In the genomic region with DNA sequence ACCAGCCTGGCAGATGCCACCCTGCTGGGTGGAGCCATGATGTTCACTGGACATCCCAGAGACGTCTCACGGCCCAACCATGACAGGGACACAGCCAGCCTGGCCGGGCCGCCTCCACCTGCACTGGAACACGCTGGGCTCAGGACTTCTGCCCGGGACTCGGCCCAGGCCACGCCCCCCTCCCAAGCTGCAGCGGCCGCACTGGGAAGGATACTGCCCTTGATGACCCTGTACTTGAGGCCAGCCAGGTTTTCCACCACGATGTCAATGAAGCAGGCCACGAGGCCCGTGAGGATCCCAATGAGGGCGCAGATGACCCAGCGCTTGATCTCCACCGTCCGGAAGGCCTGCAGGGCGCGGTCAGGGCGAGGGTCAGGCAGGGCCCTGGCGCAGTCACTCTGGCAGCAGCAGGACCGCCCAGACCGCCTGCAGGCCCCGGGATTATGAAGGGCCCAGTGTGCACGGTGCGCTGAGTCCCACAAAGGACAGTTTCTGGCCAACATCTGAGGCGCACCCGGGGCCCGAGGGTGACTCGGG, we compare ENCODE assay signal across 18 cellular contexts. TPM values are rescaled to one million over a fixed set of nuclear protein-coding genes. Genes with fewer than 3 reads are reported as not detected.
DNase-seq lines count a peak whose midpoint lies in the region; ATAC-seq and TF ChIP-seq lines count a peak whose summit lies in the region.
"Had no signal": no experiment of that assay in that cellular context is flagged by ENCODE, and none has a peak within 500 bp of the region (broad histone marks: within the 10 kb centered on the region; RNA-seq: fewer than 3 reads in every experiment).

No MANE protein-coding gene starts in this region.

- H3K9me3 ChIP-seq in HEK293 (ENCODE audit: control insufficient read depth, insufficient read depth, low read depth, low read length): no peaks in the 10 kb centered on the region
- H3K9me3 ChIP-seq in neuronal stem cell (replicated peaks in 1 of 2; ENCODE audit: control insufficient read depth in 2 of 2, insufficient read depth in 1 of 2, low read depth in 1 of 2, low read length in 2 of 2): no peaks in the 10 kb centered on the region
- H3K9me3 ChIP-seq in upper lobe of right lung: no peaks in the 10 kb centered on the region

- peaks cover 10% of the 10 kb centered on the region for H3K79me1 ChIP-seq in neuronal stem cell (ENCODE audit: low read depth, low read length)

- DNase-seq in amniotic epithelial cell (ENCODE audit: low read depth): peak; percentile 13
- DNase-seq in neuronal stem cell (ENCODE audit: low spot score): no peak
- peak; percentile 60 for DNase-seq in upper lobe of right lung
- DNase-seq in NCI-H510A (lab: John Stamatoyannopoulos, UW): no peak
- DNase-seq in effector memory CD8-positive, alpha-beta T cell: no peak
- DNase-seq in glomerular visceral epithelial cell (ENCODE audit: extremely low spot score): no peak
- DNase-seq: Calu3; CD4-positive, CD25-positive, alpha-beta regulatory T cell; DMS53; HCEC 1CT; KBM-7; NCI-H1417 treated with DMSO at 0.1 percent for 48 hours; NCI-H1930; NCI-H2171; NCI-H446; OCI-M1 had no signal

- WGBS in neuronal stem cell (ENCODE audit: extremely low coverage in 2 of 2, insufficient read length in 2 of 2, insufficient replicate concordance in 1 of 2), 2 donors: no CpG with 5 or more reads among the region's 30 CpGs

- H2AFZ ChIP-seq in neuronal stem cell (ENCODE audit: low read length): no peak overlapping the region

- H2BK120ac ChIP-seq in neuronal stem cell (ENCODE audit: low read depth, low read length): no peak overlapping the region

- H3K4me1 ChIP-seq in HEK293 (ENCODE audit: control insufficient read depth, insufficient read depth, low read length) (no peaks in the 10 kb centered on the region), neuronal stem cell (ENCODE audit: control insufficient read depth in 2 of 2, insufficient read depth in 1 of 2, low read depth in 1 of 2, low read length in 2 of 2) (no peaks in the 10 kb centered on the region), upper lobe of right lung (no peaks in the 10 kb centered on the region)

- no peak overlapping the region for H3K18ac ChIP-seq in neuronal stem cell (ENCODE audit: low read length)

- CTCF ChIA-PET in HEK293 (lab: Yijun Ruan, JAX): no interaction called here

- H4K8ac ChIP-seq in neuronal stem cell (ENCODE audit: low read depth, low read length): peak overlapping the region; percentile 43

- no peaks in the 10 kb centered on the region for H3K9me3 Mint-ChIP-seq in effector memory CD8-positive, alpha-beta T cell

- H3K14ac ChIP-seq in neuronal stem cell (ENCODE audit: low read length): no peak overlapping the region

- peaks cover 32% of the 10 kb centered on the region for H3K36me3 Mint-ChIP-seq in effector memory CD8-positive, alpha-beta T cell (ENCODE audit: insufficient read depth)

- no peak overlapping the region for H4K91ac ChIP-seq in neuronal stem cell (ENCODE audit: low read depth, low read length, poor library complexity)

- no peak overlapping the region for H3K4me3 Mint-ChIP-seq in effector memory CD8-positive, alpha-beta T cell
- H3K4me3 Mint-ChIP-seq: CD4-positive, CD25-positive, alpha-beta regulatory T cell had no signal

- peak overlapping the region; percentile 21 for H3K9ac ChIP-seq in neuronal stem cell (ENCODE audit: low read depth, low read length, poor library complexity)

- ATAC-seq in upper lobe of right lung: no peak
- ATAC-seq in effector memory CD8-positive, alpha-beta T cell (replicated peaks): no peak

- intact Hi-C loops in upper lobe of right lung (cut with DNase I): no loop called here

- H2AK5ac ChIP-seq in neuronal stem cell (ENCODE audit: low read depth, low read length): no peak overlapping the region

- H3K27ac Mint-ChIP-seq in effector memory CD8-positive, alpha-beta T cell: no peak overlapping the region
- H3K27ac Mint-ChIP-seq: CD4-positive, CD25-positive, alpha-beta regulatory T cell had no signal

- POLR2A ChIA-PET in HEK293 (lab: Yijun Ruan, JAX): no interaction called here

- H3K4me3 ChIP-seq in HEK293 (ENCODE audit: low read depth, low read length) (no peak overlapping the region), neuronal stem cell (ENCODE audit: low read length in 2 of 2) (no peak overlapping the region), upper lobe of right lung (no peak overlapping the region)

- H3K4me1 Mint-ChIP-seq in effector memory CD8-positive, alpha-beta T cell (ENCODE audit: low read depth in 2 of 2): peaks cover 0 to 1% of the 10 kb centered on the region in 2 donors

- no peak overlapping the region for H2BK15ac ChIP-seq in neuronal stem cell (ENCODE audit: low read length)

- peak overlapping the region; percentile 65 for H3K23ac ChIP-seq in neuronal stem cell (ENCODE audit: low read depth, low read length, poor library complexity)

- H3K4ac ChIP-seq in neuronal stem cell (ENCODE audit: low read length): no peak overlapping the region

- H3K4me2 ChIP-seq in neuronal stem cell (ENCODE audit: insufficient read depth, low read length, poor library complexity, severe bottlenecking): no peak overlapping the region

- H3K27ac ChIP-seq in HEK293 (ENCODE audit: extremely low read depth, low read depth, low read length) (no peak overlapping the region), neuronal stem cell (replicated peaks; ENCODE audit: low read length) (no peak overlapping the region), upper lobe of right lung (no peak overlapping the region)

- H3K27me3 ChIP-seq in neuronal stem cell (ENCODE audit: control insufficient read depth in 3 of 3, insufficient read depth in 3 of 3, low read depth in 1 of 3, low read length in 3 of 3): no peaks in the 10 kb centered on the region
- H3K27me3 ChIP-seq in upper lobe of right lung: no peaks in the 10 kb centered on the region

- H3K36me3 ChIP-seq in HEK293 (ENCODE audit: control insufficient read depth in 2 of 2, insufficient read depth in 1 of 2, low read length in 2 of 2): peaks cover 0 to 58% of the 10 kb centered on the region in 2 experiments; a peak in 1 of 3 replicates
- peaks cover 12 to 44% of the 10 kb centered on the region in 2 donors for H3K36me3 ChIP-seq in neuronal stem cell (replicated peaks in 1 of 2; ENCODE audit: control insufficient read depth in 2 of 2, insufficient read depth in 2 of 2, low read length in 2 of 2)
- H3K36me3 ChIP-seq in upper lobe of right lung: peaks cover 70% of the 10 kb centered on the region

- no peak overlapping the region for H2BK12ac ChIP-seq in neuronal stem cell (ENCODE audit: low read length)

- H3K27me3 Mint-ChIP-seq in effector memory CD8-positive, alpha-beta T cell: no peaks in the 10 kb centered on the region
- H3K27me3 Mint-ChIP-seq: CD4-positive, CD25-positive, alpha-beta regulatory T cell had no signal

- H2BK5ac ChIP-seq in neuronal stem cell (ENCODE audit: low read length): peak overlapping the region; percentile 39

- TF ChIP-seq CTCF in HEK293 (tag by site-specific recombination; IDR thresholded peaks at IDR 0.05): no peak
- TF ChIP-seq CTCF in upper lobe of right lung (IDR thresholded peaks at IDR 0.05): no peak

TF ChIP-seq in HEK293, 187 proteins besides CTCF, POLR2A, EP300 and RAD21:
- TF ChIP-seq ZNF138 (tag by site-specific recombination; IDR thresholded peaks at IDR 0.05; ENCODE audit: borderline replicate concordance) (no peak), ZNF600 (tag by site-specific recombination; IDR thresholded peaks at IDR 0.05) (no peak), REPIN1 (tag by site-specific recombination; IDR thresholded peaks at IDR 0.05; ENCODE audit: low read depth) (no peak), SCRT1 (tag by site-specific recombination; IDR thresholded peaks at IDR 0.05; ENCODE audit: borderline replicate concordance) (no peak), ZBTB7A (tag by site-specific recombination; IDR thresholded peaks at IDR 0.05; ENCODE audit: low read depth) (no peak), ZNF626 (tag by site-specific recombination; IDR thresholded peaks at IDR 0.05) (no peak), KLF9 (tag by site-specific recombination; IDR thresholded peaks at IDR 0.05; ENCODE audit: low read depth) (peak; percentile 39)
- TF ChIP-seq, protein P1, sequence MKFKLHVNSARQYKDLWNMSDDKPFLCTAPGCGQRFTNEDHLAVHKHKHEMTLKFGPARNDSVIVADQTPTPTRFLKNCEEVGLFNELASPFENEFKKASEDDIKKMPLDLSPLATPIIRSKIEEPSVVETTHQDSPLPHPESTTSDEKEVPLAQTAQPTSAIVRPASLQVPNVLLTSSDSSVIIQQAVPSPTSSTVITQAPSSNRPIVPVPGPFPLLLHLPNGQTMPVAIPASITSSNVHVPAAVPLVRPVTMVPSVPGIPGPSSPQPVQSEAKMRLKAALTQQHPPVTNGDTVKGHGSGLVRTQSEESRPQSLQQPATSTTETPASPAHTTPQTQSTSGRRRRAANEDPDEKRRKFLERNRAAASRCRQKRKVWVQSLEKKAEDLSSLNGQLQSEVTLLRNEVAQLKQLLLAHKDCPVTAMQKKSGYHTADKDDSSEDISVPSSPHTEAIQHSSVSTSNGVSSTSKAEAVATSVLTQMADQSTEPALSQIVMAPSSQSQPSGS (tag by site-specific recombination; IDR thresholded peaks at IDR 0.05; ENCODE audit: low read depth): no peak

RNA-seq across cellular contexts. Expression of a gene that starts 14.2 kb away (rescaled TPM):
- 32.7 TPM for polyA plus RNA-seq in neuronal stem cell (2013, experiment 1 of 2)
- 28.0 TPM for polyA plus RNA-seq in neuronal stem cell (2013, experiment 2 of 2)
- 138 TPM for total RNA-seq in upper lobe of right lung

RNA-seq across cellular contexts. Expression of a gene that starts 16.3 kb away (rescaled TPM):
- polyA plus RNA-seq in neuronal stem cell (2013, experiment 1 of 2): 0.86 TPM
- polyA plus RNA-seq in neuronal stem cell (2013, experiment 2 of 2): 1.2 TPM
- total RNA-seq in upper lobe of right lung: 4.1 TPM
- polyA plus RNA-seq: CD4-positive, CD25-positive, alpha-beta regulatory T cell had no signal

RNA-seq across cellular contexts. Expression of a gene that starts 28.1 kb away (rescaled TPM):
- not detected for polyA plus RNA-seq in neuronal stem cell (2013, experiment 1 of 2)
- not detected for polyA plus RNA-seq in neuronal stem cell (2013, experiment 2 of 2)
- not detected for total RNA-seq in upper lobe of right lung
- total RNA-seq: Calu3; CD4-positive, CD25-positive, alpha-beta regulatory T cell; SK-MEL-5 had no signal
- polyA plus RNA-seq: CD4-positive, CD25-positive, alpha-beta regulatory T cell had no signal

RNA-seq across cellular contexts. Expression of a gene that starts 29.8 kb away (rescaled TPM):
- polyA plus RNA-seq in neuronal stem cell (2013, experiment 1 of 2): not detected
- not detected for polyA plus RNA-seq in neuronal stem cell (2013, experiment 2 of 2)
- total RNA-seq in upper lobe of right lung: not detected
- total RNA-seq: Calu3; CD4-positive, CD25-positive, alpha-beta regulatory T cell; SK-MEL-5 had no signal
- polyA plus RNA-seq: CD4-positive, CD25-positive, alpha-beta regulatory T cell had no signal

RNA-seq across cellular contexts. Expression of a gene that starts 32.5 kb away (rescaled TPM):
- 17.1 TPM for polyA plus RNA-seq in neuronal stem cell (2013, experiment 1 of 2)
- 16.7 TPM for polyA plus RNA-seq in neuronal stem cell (2013, experiment 2 of 2)
- 26.0 TPM for total RNA-seq in upper lobe of right lung

Comparison
In these comparisons a context has a peak if more than half of its experiments do, and no peak if none do; other contexts are left out.
1. DNase-seq: peak in amniotic epithelial cell (single experiment) and upper lobe of right lung (single experiment); none in neuronal stem cell (single experiment), NCI-H510A (single experiment), effector memory CD8-positive, alpha-beta T cell (0 of 3) and glomerular visceral epithelial cell (single experiment).